ENCODE assay signal across 19 cellular contexts in the genomic region with DNA sequence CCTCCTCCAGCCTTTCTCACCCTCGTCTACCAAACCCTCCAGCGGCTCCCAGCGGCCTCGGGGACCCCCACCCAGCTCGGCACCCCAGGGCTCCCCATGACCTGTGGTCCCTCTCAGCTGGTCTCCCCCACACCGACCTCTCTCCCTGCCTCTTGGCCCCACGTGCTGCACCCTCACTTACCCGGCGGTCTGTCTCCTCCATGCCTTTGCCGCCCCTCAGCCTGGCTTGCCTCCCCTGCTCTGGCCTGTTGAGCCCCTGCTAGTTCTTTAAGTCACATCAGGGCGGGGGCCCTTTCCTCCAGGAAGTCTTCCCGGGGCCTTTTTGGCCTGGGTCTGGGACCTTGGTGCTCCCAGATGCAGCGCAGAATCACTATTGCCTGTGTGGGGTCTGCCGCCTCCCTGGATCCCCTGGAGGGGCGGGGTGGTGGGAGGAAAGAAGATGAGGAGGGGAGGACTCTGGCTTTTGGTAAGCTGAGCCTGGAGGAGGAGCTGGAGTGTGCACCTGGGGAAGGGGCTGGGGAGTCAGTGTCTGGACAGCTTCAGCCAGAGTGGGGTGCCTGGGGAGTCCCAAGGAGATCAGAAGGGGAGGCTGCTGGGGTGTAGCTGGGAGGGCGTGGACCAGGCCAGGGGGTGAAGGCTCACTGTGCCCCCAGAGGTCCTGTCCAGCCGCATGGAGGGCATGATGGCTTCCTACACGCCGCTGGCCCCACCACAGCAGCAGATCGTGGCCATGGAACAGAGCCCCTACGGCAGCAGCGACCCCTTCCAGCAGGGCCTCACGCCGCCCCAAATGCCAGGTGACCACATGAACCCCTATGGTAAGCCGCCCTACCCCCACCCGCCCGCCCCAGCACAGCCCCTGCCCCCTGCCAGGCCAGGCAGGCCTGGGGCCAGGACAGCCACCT.
DNase-seq lines count a peak whose midpoint lies in the region; ATAC-seq, FAIRE-seq and TF ChIP-seq lines count a peak whose summit lies in the region.
"Had no signal": no experiment of that assay in that cellular context is flagged by ENCODE, and none has a peak within 500 bp of the region (broad histone marks: within the 10 kb centered on the region; RNA-seq: fewer than 3 reads in every experiment).

No MANE protein-coding gene starts in this region.

- no peaks in the 10 kb centered on the region for H3K9me3 Mint-ChIP-seq in GM23338
- H3K9me3 Mint-ChIP-seq: CD4-positive, CD25-positive, alpha-beta regulatory T cell had no signal

- DNase-seq in GM12892 (ENCODE audit: insufficient read length) (peak; percentile 2), RWPE2 (ENCODE audit: low spot score) (peak; percentile 41), epidermal melanocyte (ENCODE audit: insufficient read length, low spot score) (peak; percentile 12), osteoblast (ENCODE audit: insufficient read length, low spot score, missing footprints) (peak; percentile 73), GM23338 (ENCODE audit: low spot score) (no peak), SIG-M5 treated with dmso at 0.1 percent for 504 hours (lab: John Stamatoyannopoulos, UW; ENCODE audit: unreplicated experiment) (no peak), COR-L47 (lab: John Stamatoyannopoulos, UW) (no peak), inferior parietal cortex (ENCODE audit: extremely low spot score) (no peak)
- DNase-seq: CD4-positive, CD25-positive, alpha-beta regulatory T cell; KBM-7; MV-4-11; NCI-H1417 treated with DMSO at 0.1 percent for 48 hours; NCI-H2029; NCI-H2171; NCI-H446; NCI-H69; NK-92 treated with Interleukin-12 subunit alpha and Interleukin-12 subunit beta, amount 100 ng/mL, for 24 hours had no signal

- H3K4me3 ChIP-seq in RWPE2 (ENCODE audit: severe bottlenecking): no peak overlapping the region
- H3K4me3 ChIP-seq in osteoblast (ENCODE audit: insufficient read depth, low read length): no peak overlapping the region
- H3K4me3 ChIP-seq in GM23338: no peak overlapping the region
- H3K4me3 ChIP-seq: SJCRH30 had no signal

- H3K4me1 Mint-ChIP-seq in GM23338: peaks cover 10% of the 10 kb centered on the region; the same call in 2 of the 3 replicates
- H3K4me1 Mint-ChIP-seq: B cell; CD4-positive, CD25-positive, alpha-beta regulatory T cell had no signal

- no peak for TF ChIP-seq POLR2A in GM12892 (IDR thresholded peaks at IDR 0.05; ENCODE audit: low read depth, low read length)

- H3K4me2 ChIP-seq in osteoblast (ENCODE audit: insufficient read depth, low read length) (no peak overlapping the region), GM23338 (no peak overlapping the region)

- ATAC-seq in RWPE2 (ENCODE audit: low read depth) (no peak), GM23338 (no peak)

- no peaks in the 10 kb centered on the region for H3K27me3 ChIP-seq in RWPE2 (ENCODE audit: insufficient read depth, poor library complexity, severe bottlenecking)
- H3K27me3 ChIP-seq in osteoblast (ENCODE audit: insufficient read depth, low read length): peaks cover 5% of the 10 kb centered on the region
- no peaks in the 10 kb centered on the region for H3K27me3 ChIP-seq in GM23338 (ENCODE audit: insufficient read depth)
- H3K27me3 ChIP-seq: SJCRH30 had no signal

- no peak overlapping the region for H3K27ac ChIP-seq in RWPE2 (ENCODE audit: poor library complexity, severe bottlenecking)
- no peak overlapping the region for H3K27ac ChIP-seq in osteoblast (ENCODE audit: low read depth, low read length)
- H3K27ac ChIP-seq in GM23338 (ENCODE audit: low read depth): no peak overlapping the region
- H3K27ac ChIP-seq: SJCRH30 had no signal

- H3K27ac Mint-ChIP-seq in GM23338: no peak overlapping the region
- H3K27ac Mint-ChIP-seq: B cell; CD4-positive, CD25-positive, alpha-beta regulatory T cell had no signal

- H3K36me3 ChIP-seq in RWPE2 (ENCODE audit: low read depth) (no peaks in the 10 kb centered on the region), osteoblast (ENCODE audit: insufficient read depth, low read length) (no peaks in the 10 kb centered on the region), GM23338 (ENCODE audit: insufficient read depth) (no peaks in the 10 kb centered on the region)

- H3K27me3 Mint-ChIP-seq in GM23338 (ENCODE audit: insufficient read depth, low read depth, poor library complexity): peaks cover 26% of the 10 kb centered on the region

- no peak for FAIRE-seq in GM12892 (lab: Jason Lieb, UNC)

- H3K4me1 ChIP-seq in RWPE2 (ENCODE audit: insufficient read depth, poor library complexity, severe bottlenecking): peaks cover 7% of the 10 kb centered on the region
- H3K4me1 ChIP-seq in osteoblast (ENCODE audit: insufficient read depth, low read length): no peaks in the 10 kb centered on the region
- no peaks in the 10 kb centered on the region for H3K4me1 ChIP-seq in GM23338 (ENCODE audit: insufficient read depth)
- H3K4me1 ChIP-seq: SJCRH30 had no signal

- H3K36me3 Mint-ChIP-seq in GM23338 (ENCODE audit: low read depth): no peaks in the 10 kb centered on the region
- H3K36me3 Mint-ChIP-seq: CD4-positive, CD25-positive, alpha-beta regulatory T cell had no signal

- no peaks in the 10 kb centered on the region for H3K9me3 ChIP-seq in RWPE2 (ENCODE audit: severe bottlenecking)
- no peaks in the 10 kb centered on the region for H3K9me3 ChIP-seq in osteoblast (ENCODE audit: low read depth, low read length)
- H3K9me3 ChIP-seq: SJCRH30 had no signal

- no peak for TF ChIP-seq CTCF in RWPE2 (IDR thresholded peaks at IDR 0.05; ENCODE audit: poor library complexity, severe bottlenecking)
- TF ChIP-seq CTCF in osteoblast (IDR thresholded peaks at IDR 0.05; ENCODE audit: extremely low read depth, low read depth, low read length): no peak
- no peak for TF ChIP-seq CTCF in GM23338 (conservative IDR thresholded peaks at IDR 0.05; ENCODE audit: low read depth in 2 of 2)

- no peak overlapping the region for H3K4me3 Mint-ChIP-seq in GM23338
- H3K4me3 Mint-ChIP-seq: B cell; CD4-positive, CD25-positive, alpha-beta regulatory T cell had no signal

- no peaks in the 10 kb centered on the region for H3F3A ChIP-seq in GM23338 (replicated peaks; ENCODE audit: low read depth)

- no peaks in the 10 kb centered on the region for H4K20me1 ChIP-seq in osteoblast (ENCODE audit: insufficient read depth, low read length)
- no peaks in the 10 kb centered on the region for H4K20me1 ChIP-seq in GM23338 (replicated peaks; ENCODE audit: insufficient read depth)

- no peak overlapping the region for H2AFZ ChIP-seq in osteoblast (ENCODE audit: low read length)
- no peak overlapping the region for H2AFZ ChIP-seq in GM23338

- H3K79me2 ChIP-seq in osteoblast (ENCODE audit: insufficient read depth, low read length) (no peaks in the 10 kb centered on the region), GM23338 (replicated peaks; ENCODE audit: insufficient read depth) (no peaks in the 10 kb centered on the region)

- H3K9me2 ChIP-seq in GM23338 (ENCODE audit: insufficient read depth): no peaks in the 10 kb centered on the region

TF ChIP-seq in GM23338, 12 proteins besides CTCF, POLR2A, EP300 and RAD21 (continues in another document):
- TF ChIP-seq EZH2phosphoT487 (IDR thresholded peaks at IDR 0.05; ENCODE audit: unreplicated experiment): no peak
- no peak for TF ChIP-seq ZNF114 (CRISPR knock-in tag; IDR thresholded peaks at IDR 0.05)
- TF ChIP-seq STAT1 (IDR thresholded peaks at IDR 0.05; ENCODE audit: unreplicated experiment): no peak

Comparison
In these comparisons a context has a peak if more than half of its experiments do, and no peak if none do; other contexts are left out.
1. DNase-seq: peak in GM12892 (single experiment), RWPE2 (single experiment), epidermal melanocyte (single experiment) and osteoblast (single experiment); none in GM23338 (single experiment), SIG-M5 treated with dmso at 0.1 percent for 504 hours (single experiment), COR-L47 (single experiment) and inferior parietal cortex (single experiment).